ENCODE assay signal across 15 cellular contexts in genomic region chr11:34181856-34182405, GRCh38.
A peak's percentile ranks its signal among the peaks of the same experiment; 100 is the strongest.
DNase-seq lines count a peak whose midpoint lies in the region; ATAC-seq and TF ChIP-seq lines count a peak whose summit lies in the region.
"Had no signal": no experiment of that assay in that cellular context is flagged by ENCODE, and none has a peak within 500 bp of the region (broad histone marks: within the 10 kb centered on the region; RNA-seq: fewer than 3 reads in every experiment).

No MANE protein-coding gene starts in this region.

- H3K27me3 Mint-ChIP-seq in naive thymus-derived CD4-positive, alpha-beta T cell, result no peaks in the 10 kb centered on the region
- H3K27me3 Mint-ChIP-seq: CD4-positive, alpha-beta memory T cell; IgD-negative memory B cell had no signal

- ATAC-seq in Right ventricle myocardium superior (ENCODE audit: poor library complexity) (peak; percentile 22), Right ventricle myocardium inferior (no peak), HG02759 (IDR thresholded peaks at IDR 0.05; ENCODE audit: unreplicated experiment) (no peak)
- no peak for ATAC-seq in naive thymus-derived CD4-positive, alpha-beta T cell

- H3K4me1 Mint-ChIP-seq in naive thymus-derived CD4-positive, alpha-beta T cell, result peaks cover 0 to 19% (median 0%) of the 10 kb centered on the region in 7 donors
- H3K4me1 Mint-ChIP-seq: CD4-positive, alpha-beta memory T cell had no signal

- no peak overlapping the region for H3K4me3 ChIP-seq in osteoblast (ENCODE audit: insufficient read depth, low read length)
- H3K4me3 ChIP-seq in naive thymus-derived CD4-positive, alpha-beta T cell (ENCODE audit: low read length), result no peak overlapping the region
- H3K4me3 ChIP-seq: BLaER1 treated with 17β-estradiol and CSF1 and Interleukin-3, amounts not matched to agents 10 nM and 100 nM; GM23248 had no signal

- no peak for TF ChIP-seq CTCF in osteoblast (IDR thresholded peaks at IDR 0.05; ENCODE audit: extremely low read depth, low read depth, low read length)

- H3K27ac Mint-ChIP-seq in naive thymus-derived CD4-positive, alpha-beta T cell, result no peak overlapping the region
- H3K27ac Mint-ChIP-seq: CD4-positive, alpha-beta memory T cell; H9; IgD-negative memory B cell had no signal

- no peaks in the 10 kb centered on the region for H3K36me3 ChIP-seq in osteoblast (ENCODE audit: insufficient read depth, low read length)
- H3K36me3 ChIP-seq in naive thymus-derived CD4-positive, alpha-beta T cell (ENCODE audit: control insufficient read depth in 2 of 3, insufficient read depth in 3 of 3, low read length in 3 of 3), result no peaks in the 10 kb centered on the region
- H3K36me3 ChIP-seq: BLaER1 treated with 17β-estradiol and CSF1 and Interleukin-3, amounts not matched to agents 10 nM and 100 nM had no signal

- H4K20me1 ChIP-seq in osteoblast (ENCODE audit: insufficient read depth, low read length), result peaks cover 7% of the 10 kb centered on the region
- H4K20me1 ChIP-seq: BLaER1 treated with 17β-estradiol and CSF1 and Interleukin-3, amounts not matched to agents 10 nM and 100 nM had no signal

- H3K9me3 Mint-ChIP-seq in naive thymus-derived CD4-positive, alpha-beta T cell, result no peaks in the 10 kb centered on the region
- H3K9me3 Mint-ChIP-seq: CD4-positive, alpha-beta memory T cell; H9; IgD-negative memory B cell had no signal

- H3K79me2 ChIP-seq in osteoblast (ENCODE audit: insufficient read depth, low read length), result no peaks in the 10 kb centered on the region

- H3K9me3 ChIP-seq in osteoblast (ENCODE audit: low read depth, low read length), result no peaks in the 10 kb centered on the region
- H3K9me3 ChIP-seq in naive thymus-derived CD4-positive, alpha-beta T cell (ENCODE audit: control insufficient read depth in 2 of 3, low read length in 3 of 3), result no peaks in the 10 kb centered on the region
- H3K9me3 ChIP-seq: BLaER1 treated with 17β-estradiol and CSF1 and Interleukin-3, amounts not matched to agents 10 nM and 100 nM had no signal

- H3K36me3 Mint-ChIP-seq in naive thymus-derived CD4-positive, alpha-beta T cell, result no peaks in the 10 kb centered on the region
- H3K36me3 Mint-ChIP-seq: CD4-positive, alpha-beta memory T cell; IgD-negative memory B cell had no signal

- no peak overlapping the region for H3K4me2 ChIP-seq in osteoblast (ENCODE audit: insufficient read depth, low read length)
- H3K4me2 ChIP-seq: BLaER1 treated with 17β-estradiol and CSF1 and Interleukin-3, amounts not matched to agents 10 nM and 100 nM had no signal

- POLR2A ChIA-PET in naive thymus-derived CD4-positive, alpha-beta T cell (lab: Charles Lee), result no interaction called here

- no peak overlapping the region for H2AFZ ChIP-seq in osteoblast (ENCODE audit: low read length)
- H2AFZ ChIP-seq: GM23248 had no signal

- DNase-seq in Right ventricle myocardium superior, result no peak
- DNase-seq in Right ventricle myocardium inferior (ENCODE audit: missing footprints), result no peak
- DNase-seq in fibroblast of peridontal ligament (ENCODE audit: extremely low read depth), result peak; percentile 44
- peak; percentile 34 for DNase-seq in osteoblast (ENCODE audit: insufficient read length, low spot score, missing footprints)
- no peak for DNase-seq in NCI-H1436 (lab: John Stamatoyannopoulos, UW)
- DNase-seq in naive thymus-derived CD4-positive, alpha-beta T cell, result no peak
- DNase-seq: 8988T; CD4-positive, alpha-beta memory T cell; DMS79 treated with DMSO at 0.1 percent for 48 hours; EL; GM23248; H9 had no signal

- H3K4me1 ChIP-seq in osteoblast (ENCODE audit: insufficient read depth, low read length), result peaks cover 9% of the 10 kb centered on the region
- no peaks in the 10 kb centered on the region for H3K4me1 ChIP-seq in naive thymus-derived CD4-positive, alpha-beta T cell (ENCODE audit: control insufficient read depth in 2 of 2, insufficient read depth in 2 of 2, low read length in 2 of 2)
- H3K4me1 ChIP-seq: BLaER1 treated with 17β-estradiol and CSF1 and Interleukin-3, amounts not matched to agents 10 nM and 100 nM had no signal

- peaks cover 2% of the 10 kb centered on the region for H3K27me3 ChIP-seq in osteoblast (ENCODE audit: insufficient read depth, low read length)
- no peaks in the 10 kb centered on the region for H3K27me3 ChIP-seq in naive thymus-derived CD4-positive, alpha-beta T cell (ENCODE audit: control insufficient read depth in 2 of 2, insufficient read depth in 2 of 2, low read length in 2 of 2)
- H3K27me3 ChIP-seq: BLaER1 treated with 17β-estradiol and CSF1 and Interleukin-3, amounts not matched to agents 10 nM and 100 nM had no signal

- H3K27ac ChIP-seq in osteoblast (ENCODE audit: low read depth, low read length), result no peak overlapping the region
- H3K27ac ChIP-seq in naive thymus-derived CD4-positive, alpha-beta T cell (ENCODE audit: low read depth, low read length), result no peak overlapping the region
- H3K27ac ChIP-seq: GM23248 had no signal

- no peak overlapping the region for H3K4me3 Mint-ChIP-seq in naive thymus-derived CD4-positive, alpha-beta T cell
- H3K4me3 Mint-ChIP-seq: CD4-positive, alpha-beta memory T cell; H9; IgD-negative memory B cell had no signal

- CTCF ChIA-PET in naive thymus-derived CD4-positive, alpha-beta T cell (lab: Charles Lee), result interaction anchor here (0.6 kb wide), 1 partner anchor 23 kb away, joined by 3 read pairs; no protein-coding TSS in a partner anchor

- intact Hi-C loops in Right ventricle myocardium superior (cut with DNase I), result no loop called here
- intact Hi-C loops in Right ventricle myocardium inferior (cut with DNase I), result no loop called here
- intact Hi-C loops in naive thymus-derived CD4-positive, alpha-beta T cell (cut with micrococcal nuclease), result no loop called here

Comparison
In these comparisons a context has a peak if more than half of its experiments do, and no peak if none do; other contexts are left out.
1. DNase-seq: peak in fibroblast of peridontal ligament (single experiment) and osteoblast (single experiment); none in Right ventricle myocardium superior (single experiment), Right ventricle myocardium inferior (single experiment), NCI-H1436 (single experiment) and naive thymus-derived CD4-positive, alpha-beta T cell (0 of 9).